In genomic region chr2:138490673-138491494, GRCh38 we compare ENCODE assay signal across 1 cellular context.
A peak's percentile ranks its signal among the peaks of the same experiment; 100 is the strongest.
TF ChIP-seq lines count a peak whose summit lies in the region.

No MANE protein-coding gene starts in this region.

TF ChIP-seq in HepG2, 621 proteins besides CTCF, POLR2A, EP300 and RAD21 (continued from another document and continues in another):
- TF ChIP-seq EHMT2 (IDR thresholded peaks at IDR 0.05; ENCODE audit: borderline replicate concordance, low read depth, low read length) (no peak), ZNF256 (CRISPR knock-in tag; conservative IDR thresholded peaks at IDR 0.05) (no peak), CHCHD3 (CRISPR knock-in tag; IDR thresholded peaks at IDR 0.05) (no peak), ZC3H4 (CRISPR knock-in tag; IDR thresholded peaks at IDR 0.05; ENCODE audit: borderline replicate concordance) (no peak), SOX13 (IDR thresholded peaks at IDR 0.05) (peak; percentile 80; the same call in 1 of the 2 replicates), SOX13 (CRISPR knock-in tag; conservative IDR thresholded peaks at IDR 0.05 in 1 of 2, IDR thresholded peaks at IDR 0.05 in 1 of 2) (peak in 1 of 2 experiments; percentile 96; a peak in 2 of 4 replicates), NCOA1 (CRISPR knock-in tag; IDR thresholded peaks at IDR 0.05) (peak; percentile 79; the same call in 1 of the 2 replicates), SP5 (CRISPR knock-in tag; IDR thresholded peaks at IDR 0.05; ENCODE audit: borderline replicate concordance, low read depth) (peak; percentile 49; the same call in 1 of the 2 replicates), ZNF572 (CRISPR knock-in tag; IDR thresholded peaks at IDR 0.05) (no peak), NR2F1 (CRISPR knock-in tag; IDR thresholded peaks at IDR 0.05) (peak; percentile 56 to 88; a peak in 3 of 4 replicates), ZSCAN30 (CRISPR knock-in tag; IDR thresholded peaks at IDR 0.05) (no peak), BCL3 (CRISPR knock-in tag; IDR thresholded peaks at IDR 0.05) (no peak), ZNF10 (CRISPR knock-in tag; IDR thresholded peaks at IDR 0.05; ENCODE audit: borderline replicate concordance, low read depth) (no peak), CHD2 (IDR thresholded peaks at IDR 0.05; ENCODE audit: low read depth, low read length) (no peak), AKNA (CRISPR knock-in tag; IDR thresholded peaks at IDR 0.05; ENCODE audit: borderline replicate concordance) (no peak), ARID5B (CRISPR knock-in tag; IDR thresholded peaks at IDR 0.05) (peak; percentile 100), PRDM15 (CRISPR knock-in tag; IDR thresholded peaks at IDR 0.05) (no peak), ZNF770 (CRISPR knock-in tag; IDR thresholded peaks at IDR 0.05) (no peak), LRRFIP1 (CRISPR knock-in tag; conservative IDR thresholded peaks at IDR 0.05) (no peak), MLLT10 (CRISPR knock-in tag; IDR thresholded peaks at IDR 0.05) (no peak), ZFP62 (CRISPR knock-in tag; IDR thresholded peaks at IDR 0.05) (no peak), DBP (CRISPR knock-in tag; IDR thresholded peaks at IDR 0.05; ENCODE audit: not compliant biosample characterization) (no peak), KAT7 (CRISPR knock-in tag; IDR thresholded peaks at IDR 0.05; ENCODE audit: borderline replicate concordance) (0 out of 2 replicates have a peak, but pooled peaks have one; percentile 65), EZH2 (conservative IDR thresholded peaks at IDR 0.05; ENCODE audit: low read depth, low read length) (no peak), SSRP1 (CRISPR knock-in tag; IDR thresholded peaks at IDR 0.05) (no peak), FOXP1 (IDR thresholded peaks at IDR 0.05) (peak; percentile 62), FOXP1 (CRISPR knock-in tag; IDR thresholded peaks at IDR 0.05) (peak; percentile 99), SMC3 (IDR thresholded peaks at IDR 0.05; ENCODE audit: low read length) (peak; percentile 7; the same call in 1 of the 2 replicates), ZNF33A (CRISPR knock-in tag; IDR thresholded peaks at IDR 0.05; ENCODE audit: borderline replicate concordance) (0 out of 2 replicates have a peak, but pooled peaks have one; percentile 62), TBP (CRISPR knock-in tag; IDR thresholded peaks at IDR 0.05) (no peak), ZNF33B (CRISPR knock-in tag; IDR thresholded peaks at IDR 0.05) (no peak), REL (CRISPR knock-in tag; conservative IDR thresholded peaks at IDR 0.05) (no peak; the same call in 1 of the 2 replicates), ZNF282 (IDR thresholded peaks at IDR 0.05; ENCODE audit: partially characterized antibody) (no peak), ZNF367 (CRISPR knock-in tag; IDR thresholded peaks at IDR 0.05; ENCODE audit: borderline replicate concordance) (no peak)
- TF ChIP-seq, protein P1, sequence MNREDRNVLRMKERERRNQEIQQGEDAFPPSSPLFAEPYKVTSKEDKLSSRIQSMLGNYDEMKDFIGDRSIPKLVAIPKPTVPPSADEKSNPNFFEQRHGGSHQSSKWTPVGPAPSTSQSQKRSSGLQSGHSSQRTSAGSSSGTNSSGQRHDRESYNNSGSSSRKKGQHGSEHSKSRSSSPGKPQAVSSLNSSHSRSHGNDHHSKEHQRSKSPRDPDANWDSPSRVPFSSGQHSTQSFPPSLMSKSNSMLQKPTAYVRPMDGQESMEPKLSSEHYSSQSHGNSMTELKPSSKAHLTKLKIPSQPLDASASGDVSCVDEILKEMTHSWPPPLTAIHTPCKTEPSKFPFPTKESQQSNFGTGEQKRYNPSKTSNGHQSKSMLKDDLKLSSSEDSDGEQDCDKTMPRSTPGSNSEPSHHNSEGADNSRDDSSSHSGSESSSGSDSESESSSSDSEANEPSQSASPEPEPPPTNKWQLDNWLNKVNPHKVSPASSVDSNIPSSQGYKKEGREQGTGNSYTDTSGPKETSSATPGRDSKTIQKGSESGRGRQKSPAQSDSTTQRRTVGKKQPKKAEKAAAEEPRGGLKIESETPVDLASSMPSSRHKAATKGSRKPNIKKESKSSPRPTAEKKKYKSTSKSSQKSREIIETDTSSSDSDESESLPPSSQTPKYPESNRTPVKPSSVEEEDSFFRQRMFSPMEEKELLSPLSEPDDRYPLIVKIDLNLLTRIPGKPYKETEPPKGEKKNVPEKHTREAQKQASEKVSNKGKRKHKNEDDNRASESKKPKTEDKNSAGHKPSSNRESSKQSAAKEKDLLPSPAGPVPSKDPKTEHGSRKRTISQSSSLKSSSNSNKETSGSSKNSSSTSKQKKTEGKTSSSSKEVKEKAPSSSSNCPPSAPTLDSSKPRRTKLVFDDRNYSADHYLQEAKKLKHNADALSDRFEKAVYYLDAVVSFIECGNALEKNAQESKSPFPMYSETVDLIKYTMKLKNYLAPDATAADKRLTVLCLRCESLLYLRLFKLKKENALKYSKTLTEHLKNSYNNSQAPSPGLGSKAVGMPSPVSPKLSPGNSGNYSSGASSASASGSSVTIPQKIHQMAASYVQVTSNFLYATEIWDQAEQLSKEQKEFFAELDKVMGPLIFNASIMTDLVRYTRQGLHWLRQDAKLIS (CRISPR knock-in tag; IDR thresholded peaks at IDR 0.05), result no peak
